ENCODE assay signal across 1 cellular context in genomic region chr12:31363826-31364225, GRCh38.
TF ChIP-seq lines count a peak whose summit lies in the region.

No MANE protein-coding gene starts in this region.

TF ChIP-seq in IMR-90, 13 proteins besides CTCF, POLR2A, EP300 and RAD21 (continued from another document):
- no peak for TF ChIP-seq USF2 (IDR thresholded peaks at IDR 0.05; ENCODE audit: low read depth, low read length)
- TF ChIP-seq MAZ (IDR thresholded peaks at IDR 0.05; ENCODE audit: borderline replicate concordance, low read depth, low read length) = no peak
- no peak for TF ChIP-seq ELK1 (IDR thresholded peaks at IDR 0.05; ENCODE audit: borderline replicate concordance, low read depth, low read length)
- no peak for TF ChIP-seq SMC3 (IDR thresholded peaks at IDR 0.05; ENCODE audit: low read depth, low read length)
- TF ChIP-seq RFX5 (IDR thresholded peaks at IDR 0.05; ENCODE audit: low read depth, low read length) = no peak
- TF ChIP-seq NFE2L2 (IDR thresholded peaks at IDR 0.05; ENCODE audit: low read depth, low read length) = no peak
- no peak for TF ChIP-seq CHD1 (IDR thresholded peaks at IDR 0.05; ENCODE audit: low read depth, low read length)
- TF ChIP-seq BHLHE40 (IDR thresholded peaks at IDR 0.05; ENCODE audit: low read depth, low read length) = no peak
- TF ChIP-seq MXI1 (IDR thresholded peaks at IDR 0.05; ENCODE audit: borderline replicate concordance, low read depth, low read length) = no peak
